8 cellular contexts compared by ENCODE assay signal in genomic region chr2:181036848-181037603, GRCh38. TPM values are rescaled to one million over a fixed set of nuclear protein-coding genes. Genes with fewer than 3 reads are reported as not detected.
DNase-seq lines count a peak whose midpoint lies in the region; ATAC-seq and TF ChIP-seq lines count a peak whose summit lies in the region.

No MANE protein-coding gene starts in this region.

- H3K36me3 Mint-ChIP-seq in naive thymus-derived CD4-positive, alpha-beta T cell, result peaks cover 0 to 9% (median 0%) of the 10 kb centered on the region in 5 donors
- H3K36me3 Mint-ChIP-seq in CD8-positive, alpha-beta memory T cell, result peaks cover 0 to 2% (median 1%) of the 10 kb centered on the region in 3 donors

- no peaks in the 10 kb centered on the region for H3K36me3 ChIP-seq in naive thymus-derived CD4-positive, alpha-beta T cell (ENCODE audit: control insufficient read depth in 2 of 3, insufficient read depth in 3 of 3, low read length in 3 of 3)
- no peaks in the 10 kb centered on the region for H3K36me3 ChIP-seq in CD8-positive, alpha-beta memory T cell (ENCODE audit: insufficient read depth, low read length)

- no peaks in the 10 kb centered on the region for H3K27me3 ChIP-seq in naive thymus-derived CD4-positive, alpha-beta T cell (ENCODE audit: control insufficient read depth in 2 of 2, insufficient read depth in 2 of 2, low read length in 2 of 2)
- no peaks in the 10 kb centered on the region for H3K27me3 ChIP-seq in CD8-positive, alpha-beta memory T cell (ENCODE audit: insufficient read depth, low read length, poor library complexity, severe bottlenecking)

- peaks cover 0 to 2% (median 0%) of the 10 kb centered on the region in 11 donors for H3K9me3 Mint-ChIP-seq in naive thymus-derived CD4-positive, alpha-beta T cell
- H3K9me3 Mint-ChIP-seq in CD8-positive, alpha-beta memory T cell, result no peaks in the 10 kb centered on the region

- H3K4me1 Mint-ChIP-seq in naive thymus-derived CD4-positive, alpha-beta T cell, result peaks cover 12 to 33% (median 19%) of the 10 kb centered on the region in 7 donors
- peaks cover 19 to 30% (median 28%) of the 10 kb centered on the region in 3 donors for H3K4me1 Mint-ChIP-seq in CD8-positive, alpha-beta memory T cell

- H3K4me3 Mint-ChIP-seq in naive thymus-derived CD4-positive, alpha-beta T cell, result peak overlapping the region in 1 of 10 donors; percentile 43
- H3K4me3 Mint-ChIP-seq in CD8-positive, alpha-beta memory T cell, result peak overlapping the region in 1 of 7 donors; percentile 5

- ATAC-seq in GM21529 (IDR thresholded peaks at IDR 0.05; ENCODE audit: unreplicated experiment), result peak; percentile 58
- ATAC-seq in HG03039 (IDR thresholded peaks at IDR 0.05; ENCODE audit: unreplicated experiment), result no peak
- ATAC-seq in naive thymus-derived CD4-positive, alpha-beta T cell, result no peak

- H3K27ac Mint-ChIP-seq in naive thymus-derived CD4-positive, alpha-beta T cell, result peak overlapping the region in 1 of 9 donors; percentile 69
- no peak overlapping the region for H3K27ac Mint-ChIP-seq in CD8-positive, alpha-beta memory T cell

- no peak for TF ChIP-seq CTCF in LNCaP clone FGC (IDR thresholded peaks at IDR 0.05; ENCODE audit: control insufficient read depth, extremely low read depth, insufficient read depth)
- TF ChIP-seq CTCF in fibroblast of pulmonary artery (IDR thresholded peaks at IDR 0.05; ENCODE audit: low read length, missing control alignments), result no peak

- no peak overlapping the region for H3K27ac ChIP-seq in naive thymus-derived CD4-positive, alpha-beta T cell (ENCODE audit: low read depth, low read length)
- no peak overlapping the region for H3K27ac ChIP-seq in CD8-positive, alpha-beta memory T cell (ENCODE audit: low read depth, low read length)

- H3K4me3 ChIP-seq in LNCaP clone FGC (ENCODE audit: low read depth, low read length) (no peak overlapping the region), fibroblast of pulmonary artery (replicated peaks; ENCODE audit: low read depth, low read length) (no peak overlapping the region)
- H3K4me3 ChIP-seq in naive thymus-derived CD4-positive, alpha-beta T cell (ENCODE audit: low read length), result no peak overlapping the region
- H3K4me3 ChIP-seq in CD8-positive, alpha-beta memory T cell (ENCODE audit: low read length), result no peak overlapping the region

- H3K4me1 ChIP-seq in naive thymus-derived CD4-positive, alpha-beta T cell (ENCODE audit: control insufficient read depth in 2 of 2, insufficient read depth in 2 of 2, low read length in 2 of 2), result no peaks in the 10 kb centered on the region
- peaks cover 6% of the 10 kb centered on the region for H3K4me1 ChIP-seq in CD8-positive, alpha-beta memory T cell (ENCODE audit: insufficient read depth, low read length)

- POLR2A ChIA-PET in naive thymus-derived CD4-positive, alpha-beta T cell (lab: Charles Lee), result interaction anchor here (0.7 kb wide), 1 partner anchor 30 kb away, joined by 3 read pairs; no protein-coding TSS in a partner anchor
- POLR2A ChIA-PET in CD8-positive, alpha-beta memory T cell (lab: Charles Lee), result no interaction called here

- intact Hi-C loops in naive thymus-derived CD4-positive, alpha-beta T cell (cut with micrococcal nuclease), result loop anchor here in 1 of 2 donors (2.0 kb wide), 1 partner anchor 56 kb away; the partner anchor contains the start of gene UBE2E3

- H3K27me3 Mint-ChIP-seq in naive thymus-derived CD4-positive, alpha-beta T cell, result no peaks in the 10 kb centered on the region
- H3K27me3 Mint-ChIP-seq in CD8-positive, alpha-beta memory T cell, result no peaks in the 10 kb centered on the region

- H3K9me3 ChIP-seq in naive thymus-derived CD4-positive, alpha-beta T cell (ENCODE audit: control insufficient read depth in 2 of 3, low read length in 3 of 3), result no peaks in the 10 kb centered on the region
- H3K9me3 ChIP-seq in CD8-positive, alpha-beta memory T cell (ENCODE audit: low read length), result no peaks in the 10 kb centered on the region

- DNase-seq in GM03348 (ENCODE audit: low spot score) (peak; percentile 44), LNCaP clone FGC (ENCODE audit: low read depth) (peak; percentile 75), fibroblast of pulmonary artery (ENCODE audit: low read depth) (peak; percentile 76), NCI-H524 treated with DMSO at 0.1 percent for 48 hours (lab: John Stamatoyannopoulos, UW) (no peak)
- DNase-seq in naive thymus-derived CD4-positive, alpha-beta T cell, result no peak
- no peak for DNase-seq in CD8-positive, alpha-beta memory T cell

- CTCF ChIA-PET in naive thymus-derived CD4-positive, alpha-beta T cell (lab: Charles Lee), result no interaction called here
- CTCF ChIA-PET in CD8-positive, alpha-beta memory T cell (lab: Charles Lee), result interaction anchor here (1.0 kb wide), 2 partner anchors 22 to 57 kb away, joined by 3 read pairs; partner anchors contain the start of gene UBE2E3

RNA-seq across cellular contexts. Expression of gene UBE2E3, which starts 56.6 kb away (rescaled TPM):
- total RNA-seq in naive thymus-derived CD4-positive, alpha-beta T cell, result 10 to 100 TPM; 21.7 to 33.4 (median 24.3) TPM
- polyA plus RNA-seq in naive thymus-derived CD4-positive, alpha-beta T cell, result 10 to 100 TPM; 50.8 to 62.3 TPM
- 10 to 100 TPM; 36.5 to 38.0 TPM for total RNA-seq in CD8-positive, alpha-beta memory T cell
- polyA plus RNA-seq in CD8-positive, alpha-beta memory T cell, result 70.4 TPM

Comparison
In these comparisons a context has a peak if more than half of its experiments do, and no peak if none do; other contexts are left out.
1. DNase-seq: peak in GM03348 (single experiment), LNCaP clone FGC (single experiment) and fibroblast of pulmonary artery (single experiment); none in NCI-H524 treated with DMSO at 0.1 percent for 48 hours (single experiment), naive thymus-derived CD4-positive, alpha-beta T cell (0 of 9) and CD8-positive, alpha-beta memory T cell (0 of 5).